1 cellular context compared by ENCODE assay signal in the genomic region with DNA sequence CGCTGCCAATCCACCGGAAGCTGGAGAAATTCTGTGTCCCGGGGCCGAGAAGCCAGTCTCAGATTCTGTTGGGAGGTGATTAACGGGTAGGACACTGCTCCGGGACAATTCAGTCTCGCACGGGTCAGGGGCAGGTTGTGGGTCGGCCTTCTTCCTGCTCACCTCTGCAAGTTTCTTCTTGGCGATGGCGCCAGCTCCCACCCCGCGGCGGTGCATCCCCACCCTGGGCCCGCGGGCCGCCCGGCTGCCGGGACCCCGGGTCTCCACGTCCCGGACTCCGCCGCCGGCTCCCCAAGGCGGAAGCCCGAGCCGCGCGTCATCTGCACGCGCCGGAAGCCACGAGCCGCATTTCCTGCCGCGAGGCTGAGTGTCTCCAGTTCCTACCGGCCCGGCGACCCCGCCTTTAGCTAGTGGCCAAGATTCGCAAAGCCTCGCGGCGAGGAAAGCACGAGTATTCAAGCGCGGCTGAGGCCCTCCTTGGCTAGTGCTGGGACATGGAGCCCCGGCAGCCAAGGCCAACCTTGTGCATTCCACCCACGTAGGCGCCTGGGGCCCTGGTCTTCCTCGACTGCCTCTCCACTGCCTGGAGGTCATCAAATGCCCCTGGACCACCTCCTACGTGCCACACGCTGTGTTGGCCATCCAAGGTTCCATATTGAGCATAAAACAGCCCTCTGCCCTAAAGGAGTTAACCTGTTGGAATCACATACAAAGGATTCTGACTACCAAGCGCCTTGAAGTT.
TF ChIP-seq lines count a peak whose summit lies in the region.

A gene with protein sequence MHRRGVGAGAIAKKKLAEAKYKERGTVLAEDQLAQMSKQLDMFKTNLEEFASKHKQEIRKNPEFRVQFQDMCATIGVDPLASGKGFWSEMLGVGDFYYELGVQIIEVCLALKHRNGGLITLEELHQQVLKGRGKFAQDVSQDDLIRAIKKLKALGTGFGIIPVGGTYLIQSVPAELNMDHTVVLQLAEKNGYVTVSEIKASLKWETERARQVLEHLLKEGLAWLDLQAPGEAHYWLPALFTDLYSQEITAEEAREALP (minus strand): TSS at position 324 of the 742 bp plus-strand sequence. CDS start 108 bp downstream, at position 216.

TF ChIP-seq in HepG2, 621 proteins besides CTCF, POLR2A, EP300 and RAD21 (continued from another document and continues in another):
- TF ChIP-seq, protein P1, sequence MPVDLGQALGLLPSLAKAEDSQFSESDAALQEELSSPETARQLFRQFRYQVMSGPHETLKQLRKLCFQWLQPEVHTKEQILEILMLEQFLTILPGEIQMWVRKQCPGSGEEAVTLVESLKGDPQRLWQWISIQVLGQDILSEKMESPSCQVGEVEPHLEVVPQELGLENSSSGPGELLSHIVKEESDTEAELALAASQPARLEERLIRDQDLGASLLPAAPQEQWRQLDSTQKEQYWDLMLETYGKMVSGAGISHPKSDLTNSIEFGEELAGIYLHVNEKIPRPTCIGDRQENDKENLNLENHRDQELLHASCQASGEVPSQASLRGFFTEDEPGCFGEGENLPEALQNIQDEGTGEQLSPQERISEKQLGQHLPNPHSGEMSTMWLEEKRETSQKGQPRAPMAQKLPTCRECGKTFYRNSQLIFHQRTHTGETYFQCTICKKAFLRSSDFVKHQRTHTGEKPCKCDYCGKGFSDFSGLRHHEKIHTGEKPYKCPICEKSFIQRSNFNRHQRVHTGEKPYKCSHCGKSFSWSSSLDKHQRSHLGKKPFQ (CRISPR knock-in tag; IDR thresholded peaks at IDR 0.05; ENCODE audit: insufficient replicate concordance) = no peak
- TF ChIP-seq ASH2L (IDR thresholded peaks at IDR 0.05; ENCODE audit: insufficient read length, low read depth, low read length) = peak; percentile 96
- no peak; the same call in 1 of the 2 replicates for TF ChIP-seq CBX5 (CRISPR knock-in tag; IDR thresholded peaks at IDR 0.05; ENCODE audit: borderline replicate concordance)
- no peak for TF ChIP-seq LCORL (IDR thresholded peaks at IDR 0.05)
- TF ChIP-seq LCORL (CRISPR knock-in tag; IDR thresholded peaks at IDR 0.05) = peak; percentile 90
- TF ChIP-seq, protein P2, sequence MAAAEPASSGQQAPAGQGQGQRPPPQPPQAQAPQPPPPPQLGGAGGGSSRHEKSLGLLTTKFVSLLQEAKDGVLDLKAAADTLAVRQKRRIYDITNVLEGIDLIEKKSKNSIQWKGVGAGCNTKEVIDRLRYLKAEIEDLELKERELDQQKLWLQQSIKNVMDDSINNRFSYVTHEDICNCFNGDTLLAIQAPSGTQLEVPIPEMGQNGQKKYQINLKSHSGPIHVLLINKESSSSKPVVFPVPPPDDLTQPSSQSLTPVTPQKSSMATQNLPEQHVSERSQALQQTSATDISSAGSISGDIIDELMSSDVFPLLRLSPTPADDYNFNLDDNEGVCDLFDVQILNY (CRISPR knock-in tag; conservative IDR thresholded peaks at IDR 0.05) = peak; percentile 77; the same call in 1 of the 2 replicates
- TF ChIP-seq STAT5B (CRISPR knock-in tag; IDR thresholded peaks at IDR 0.05) = no peak
- TF ChIP-seq NR2F2 (IDR thresholded peaks at IDR 0.05; ENCODE audit: borderline replicate concordance, low read depth) = no peak; the same call in 1 of the 2 replicates
- peak; percentile 100 for TF ChIP-seq RBFOX2 (IDR thresholded peaks at IDR 0.05; ENCODE audit: low read depth, low read length)
- TF ChIP-seq HNRNPLL (IDR thresholded peaks at IDR 0.05; ENCODE audit: low read depth, low read length, poor library complexity, severe bottlenecking) = peak; percentile 64
- TF ChIP-seq PITX1 (CRISPR knock-in tag; IDR thresholded peaks at IDR 0.05) = peak; percentile 91
- peak; percentile 85; the same call in 1 of the 2 replicates for TF ChIP-seq TSC22D2 (CRISPR knock-in tag; IDR thresholded peaks at IDR 0.05; ENCODE audit: borderline replicate concordance)
- no peak for TF ChIP-seq ZNF660 (CRISPR knock-in tag; IDR thresholded peaks at IDR 0.05; ENCODE audit: borderline replicate concordance, low read depth)
- no peak for TF ChIP-seq ZNF30 (CRISPR knock-in tag; IDR thresholded peaks at IDR 0.05)
- peak; percentile 47 for TF ChIP-seq FOXA3 (CRISPR knock-in tag; IDR thresholded peaks at IDR 0.05)
- TF ChIP-seq ZNF260 (CRISPR knock-in tag; IDR thresholded peaks at IDR 0.05; ENCODE audit: borderline replicate concordance, low read depth) = no peak
- TF ChIP-seq REL (CRISPR knock-in tag; conservative IDR thresholded peaks at IDR 0.05) = 0 out of 2 replicates have a peak, but pooled peaks have one; percentile 93
- peak; percentile 87 for TF ChIP-seq AGO2 (optimal IDR thresholded peaks at IDR 0.05; ENCODE audit: low read depth, low read length)
- TF ChIP-seq ZBTB8A (CRISPR knock-in tag; IDR thresholded peaks at IDR 0.05; ENCODE audit: borderline replicate concordance, low read depth) = peak; percentile 81; the same call in 1 of the 2 replicates
- TF ChIP-seq, protein P3, sequence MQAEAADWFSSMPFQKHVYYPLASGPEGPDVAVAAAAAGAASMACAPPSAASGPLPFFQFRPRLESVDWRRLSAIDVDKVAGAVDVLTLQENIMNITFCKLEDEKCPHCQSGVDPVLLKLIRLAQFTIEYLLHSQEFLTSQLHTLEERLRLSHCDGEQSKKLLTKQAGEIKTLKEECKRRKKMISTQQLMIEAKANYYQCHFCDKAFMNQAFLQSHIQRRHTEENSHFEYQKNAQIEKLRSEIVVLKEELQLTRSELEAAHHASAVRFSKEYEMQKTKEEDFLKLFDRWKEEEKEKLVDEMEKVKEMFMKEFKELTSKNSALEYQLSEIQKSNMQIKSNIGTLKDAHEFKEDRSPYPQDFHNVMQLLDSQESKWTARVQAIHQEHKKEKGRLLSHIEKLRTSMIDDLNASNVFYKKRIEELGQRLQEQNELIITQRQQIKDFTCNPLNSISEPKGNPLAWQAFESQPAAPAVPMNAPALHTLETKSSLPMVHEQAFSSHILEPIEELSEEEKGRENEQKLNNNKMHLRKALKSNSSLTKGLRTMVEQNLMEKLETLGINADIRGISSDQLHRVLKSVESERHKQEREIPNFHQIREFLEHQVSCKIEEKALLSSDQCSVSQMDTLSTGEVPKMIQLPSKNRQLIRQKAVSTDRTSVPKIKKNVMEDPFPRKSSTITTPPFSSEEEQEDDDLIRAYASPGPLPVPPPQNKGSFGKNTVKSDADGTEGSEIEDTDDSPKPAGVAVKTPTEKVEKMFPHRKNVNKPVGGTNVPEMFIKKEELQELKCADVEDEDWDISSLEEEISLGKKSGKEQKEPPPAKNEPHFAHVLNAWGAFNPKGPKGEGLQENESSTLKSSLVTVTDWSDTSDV (CRISPR knock-in tag; IDR thresholded peaks at IDR 0.05) = no peak
- TF ChIP-seq, protein P4, sequence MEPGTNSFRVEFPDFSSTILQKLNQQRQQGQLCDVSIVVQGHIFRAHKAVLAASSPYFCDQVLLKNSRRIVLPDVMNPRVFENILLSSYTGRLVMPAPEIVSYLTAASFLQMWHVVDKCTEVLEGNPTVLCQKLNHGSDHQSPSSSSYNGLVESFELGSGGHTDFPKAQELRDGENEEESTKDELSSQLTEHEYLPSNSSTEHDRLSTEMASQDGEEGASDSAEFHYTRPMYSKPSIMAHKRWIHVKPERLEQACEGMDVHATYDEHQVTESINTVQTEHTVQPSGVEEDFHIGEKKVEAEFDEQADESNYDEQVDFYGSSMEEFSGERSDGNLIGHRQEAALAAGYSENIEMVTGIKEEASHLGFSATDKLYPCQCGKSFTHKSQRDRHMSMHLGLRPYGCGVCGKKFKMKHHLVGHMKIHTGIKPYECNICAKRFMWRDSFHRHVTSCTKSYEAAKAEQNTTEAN (CRISPR knock-in tag; conservative IDR thresholded peaks at IDR 0.05) = peak; percentile 79
- TF ChIP-seq, protein P5, sequence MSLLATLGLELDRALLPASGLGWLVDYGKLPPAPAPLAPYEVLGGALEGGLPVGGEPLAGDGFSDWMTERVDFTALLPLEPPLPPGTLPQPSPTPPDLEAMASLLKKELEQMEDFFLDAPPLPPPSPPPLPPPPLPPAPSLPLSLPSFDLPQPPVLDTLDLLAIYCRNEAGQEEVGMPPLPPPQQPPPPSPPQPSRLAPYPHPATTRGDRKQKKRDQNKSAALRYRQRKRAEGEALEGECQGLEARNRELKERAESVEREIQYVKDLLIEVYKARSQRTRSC (CRISPR knock-in tag; IDR thresholded peaks at IDR 0.05; ENCODE audit: low read depth) = peak; percentile 90
- TF ChIP-seq TAF1 (CRISPR knock-in tag; IDR thresholded peaks at IDR 0.05) = peak; percentile 96
- TF ChIP-seq ZNF883 (CRISPR knock-in tag; IDR thresholded peaks at IDR 0.05; ENCODE audit: not compliant biosample characterization) = peak; percentile 79
- TF ChIP-seq, protein P6, sequence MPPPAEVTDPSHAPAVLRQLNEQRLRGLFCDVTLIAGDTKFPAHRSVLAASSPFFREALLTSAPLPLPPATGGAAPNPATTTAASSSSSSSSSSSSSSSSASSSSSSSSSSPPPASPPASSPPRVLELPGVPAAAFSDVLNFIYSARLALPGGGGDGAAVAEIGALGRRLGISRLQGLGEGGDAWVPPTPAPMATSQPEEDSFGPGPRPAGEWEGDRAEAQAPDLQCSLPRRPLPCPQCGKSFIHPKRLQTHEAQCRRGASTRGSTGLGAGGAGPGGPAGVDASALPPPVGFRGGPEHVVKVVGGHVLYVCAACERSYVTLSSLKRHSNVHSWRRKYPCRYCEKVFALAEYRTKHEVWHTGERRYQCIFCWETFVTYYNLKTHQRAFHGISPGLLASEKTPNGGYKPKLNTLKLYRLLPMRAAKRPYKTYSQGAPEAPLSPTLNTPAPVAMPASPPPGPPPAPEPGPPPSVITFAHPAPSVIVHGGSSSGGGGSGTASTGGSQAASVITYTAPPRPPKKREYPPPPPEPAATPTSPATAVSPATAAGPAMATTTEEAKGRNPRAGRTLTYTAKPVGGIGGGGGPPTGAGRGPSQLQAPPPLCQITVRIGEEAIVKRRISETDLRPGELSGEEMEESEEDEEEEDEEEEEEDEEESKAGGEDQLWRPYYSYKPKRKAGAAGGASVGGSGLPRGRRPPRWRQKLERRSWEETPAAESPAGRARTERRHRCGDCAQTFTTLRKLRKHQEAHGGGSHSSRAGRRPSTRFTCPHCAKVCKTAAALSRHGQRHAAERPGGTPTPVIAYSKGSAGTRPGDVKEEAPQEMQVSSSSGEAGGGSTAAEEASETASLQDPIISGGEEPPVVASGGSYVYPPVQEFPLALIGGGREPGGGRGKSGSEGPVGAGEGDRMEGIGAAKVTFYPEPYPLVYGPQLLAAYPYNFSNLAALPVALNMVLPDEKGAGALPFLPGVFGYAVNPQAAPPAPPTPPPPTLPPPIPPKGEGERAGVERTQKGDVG (CRISPR knock-in tag; IDR thresholded peaks at IDR 0.05; ENCODE audit: borderline replicate concordance) = peak; percentile 95
- TF ChIP-seq ZNF747 (CRISPR knock-in tag; IDR thresholded peaks at IDR 0.05; ENCODE audit: borderline replicate concordance) = peak; percentile 73; the same call in 1 of the 2 replicates
- TF ChIP-seq ZNF335 (CRISPR knock-in tag; IDR thresholded peaks at IDR 0.05) = peak; percentile 92
- TF ChIP-seq ZFAT (CRISPR knock-in tag; conservative IDR thresholded peaks at IDR 0.05) = peak; percentile 91; the same call in 1 of the 2 replicates
- TF ChIP-seq, protein P7, sequence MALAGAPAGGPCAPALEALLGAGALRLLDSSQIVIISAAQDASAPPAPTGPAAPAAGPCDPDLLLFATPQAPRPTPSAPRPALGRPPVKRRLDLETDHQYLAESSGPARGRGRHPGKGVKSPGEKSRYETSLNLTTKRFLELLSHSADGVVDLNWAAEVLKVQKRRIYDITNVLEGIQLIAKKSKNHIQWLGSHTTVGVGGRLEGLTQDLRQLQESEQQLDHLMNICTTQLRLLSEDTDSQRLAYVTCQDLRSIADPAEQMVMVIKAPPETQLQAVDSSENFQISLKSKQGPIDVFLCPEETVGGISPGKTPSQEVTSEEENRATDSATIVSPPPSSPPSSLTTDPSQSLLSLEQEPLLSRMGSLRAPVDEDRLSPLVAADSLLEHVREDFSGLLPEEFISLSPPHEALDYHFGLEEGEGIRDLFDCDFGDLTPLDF (CRISPR knock-in tag; IDR thresholded peaks at IDR 0.05) = peak; percentile 80; the same call in 1 of the 2 replicates
- no peak; the same call in 1 of the 2 replicates for TF ChIP-seq ZNF703 (CRISPR knock-in tag; IDR thresholded peaks at IDR 0.05; ENCODE audit: borderline replicate concordance)
- TF ChIP-seq KLF13 (CRISPR knock-in tag; IDR thresholded peaks at IDR 0.05) = 0 out of 2 replicates have a peak, but pooled peaks have one; percentile 4
- TF ChIP-seq NAIF1 (CRISPR knock-in tag; IDR thresholded peaks at IDR 0.05; ENCODE audit: borderline replicate concordance) = no peak; the same call in 1 of the 2 replicates
- no peak for TF ChIP-seq KAT2B (IDR thresholded peaks at IDR 0.05; ENCODE audit: borderline replicate concordance, low read depth, low read length)
- peak; percentile 91 for TF ChIP-seq ZNF552 (CRISPR knock-in tag; IDR thresholded peaks at IDR 0.05; ENCODE audit: borderline replicate concordance)
- peak; percentile 68; the same call in 1 of the 2 replicates for TF ChIP-seq ZNF317 (CRISPR knock-in tag; IDR thresholded peaks at IDR 0.05)
- TF ChIP-seq, protein P8, sequence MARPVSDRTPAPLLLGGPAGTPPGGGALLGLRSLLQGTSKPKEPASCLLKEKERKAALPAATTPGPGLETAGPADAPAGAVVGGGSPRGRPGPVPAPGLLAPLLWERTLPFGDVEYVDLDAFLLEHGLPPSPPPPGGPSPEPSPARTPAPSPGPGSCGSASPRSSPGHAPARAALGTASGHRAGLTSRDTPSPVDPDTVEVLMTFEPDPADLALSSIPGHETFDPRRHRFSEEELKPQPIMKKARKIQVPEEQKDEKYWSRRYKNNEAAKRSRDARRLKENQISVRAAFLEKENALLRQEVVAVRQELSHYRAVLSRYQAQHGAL (CRISPR knock-in tag; IDR thresholded peaks at IDR 0.05; ENCODE audit: not compliant biosample characterization) = peak; percentile 95
- TF ChIP-seq, protein P9, sequence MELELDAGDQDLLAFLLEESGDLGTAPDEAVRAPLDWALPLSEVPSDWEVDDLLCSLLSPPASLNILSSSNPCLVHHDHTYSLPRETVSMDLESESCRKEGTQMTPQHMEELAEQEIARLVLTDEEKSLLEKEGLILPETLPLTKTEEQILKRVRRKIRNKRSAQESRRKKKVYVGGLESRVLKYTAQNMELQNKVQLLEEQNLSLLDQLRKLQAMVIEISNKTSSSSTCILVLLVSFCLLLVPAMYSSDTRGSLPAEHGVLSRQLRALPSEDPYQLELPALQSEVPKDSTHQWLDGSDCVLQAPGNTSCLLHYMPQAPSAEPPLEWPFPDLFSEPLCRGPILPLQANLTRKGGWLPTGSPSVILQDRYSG (CRISPR knock-in tag; IDR thresholded peaks at IDR 0.05) = 0 out of 2 replicates have a peak, but pooled peaks have one; percentile 49
- TF ChIP-seq, protein P10, sequence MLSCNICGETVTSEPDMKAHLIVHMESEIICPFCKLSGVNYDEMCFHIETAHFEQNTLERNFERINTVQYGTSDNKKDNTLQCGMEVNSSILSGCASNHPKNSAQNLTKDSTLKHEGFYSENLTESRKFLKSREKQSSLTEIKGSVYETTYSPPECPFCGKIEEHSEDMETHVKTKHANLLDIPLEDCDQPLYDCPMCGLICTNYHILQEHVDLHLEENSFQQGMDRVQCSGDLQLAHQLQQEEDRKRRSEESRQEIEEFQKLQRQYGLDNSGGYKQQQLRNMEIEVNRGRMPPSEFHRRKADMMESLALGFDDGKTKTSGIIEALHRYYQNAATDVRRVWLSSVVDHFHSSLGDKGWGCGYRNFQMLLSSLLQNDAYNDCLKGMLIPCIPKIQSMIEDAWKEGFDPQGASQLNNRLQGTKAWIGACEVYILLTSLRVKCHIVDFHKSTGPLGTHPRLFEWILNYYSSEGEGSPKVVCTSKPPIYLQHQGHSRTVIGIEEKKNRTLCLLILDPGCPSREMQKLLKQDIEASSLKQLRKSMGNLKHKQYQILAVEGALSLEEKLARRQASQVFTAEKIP (CRISPR knock-in tag; IDR thresholded peaks at IDR 0.05; ENCODE audit: borderline replicate concordance) = no peak
- TF ChIP-seq ZNF337 (CRISPR knock-in tag; IDR thresholded peaks at IDR 0.05; ENCODE audit: borderline replicate concordance, low read depth) = peak; percentile 81; the same call in 1 of the 2 replicates
- TF ChIP-seq ZKSCAN5 (CRISPR knock-in tag; IDR thresholded peaks at IDR 0.05) = peak; percentile 45; the same call in 1 of the 2 replicates
- TF ChIP-seq ZFX (CRISPR knock-in tag; IDR thresholded peaks at IDR 0.05; ENCODE audit: low read depth) = peak; percentile 99
- TF ChIP-seq GATAD2A (CRISPR knock-in tag; IDR thresholded peaks at IDR 0.05) = peak; percentile 63; the same call in 1 of the 2 replicates
